In the genomic region with DNA sequence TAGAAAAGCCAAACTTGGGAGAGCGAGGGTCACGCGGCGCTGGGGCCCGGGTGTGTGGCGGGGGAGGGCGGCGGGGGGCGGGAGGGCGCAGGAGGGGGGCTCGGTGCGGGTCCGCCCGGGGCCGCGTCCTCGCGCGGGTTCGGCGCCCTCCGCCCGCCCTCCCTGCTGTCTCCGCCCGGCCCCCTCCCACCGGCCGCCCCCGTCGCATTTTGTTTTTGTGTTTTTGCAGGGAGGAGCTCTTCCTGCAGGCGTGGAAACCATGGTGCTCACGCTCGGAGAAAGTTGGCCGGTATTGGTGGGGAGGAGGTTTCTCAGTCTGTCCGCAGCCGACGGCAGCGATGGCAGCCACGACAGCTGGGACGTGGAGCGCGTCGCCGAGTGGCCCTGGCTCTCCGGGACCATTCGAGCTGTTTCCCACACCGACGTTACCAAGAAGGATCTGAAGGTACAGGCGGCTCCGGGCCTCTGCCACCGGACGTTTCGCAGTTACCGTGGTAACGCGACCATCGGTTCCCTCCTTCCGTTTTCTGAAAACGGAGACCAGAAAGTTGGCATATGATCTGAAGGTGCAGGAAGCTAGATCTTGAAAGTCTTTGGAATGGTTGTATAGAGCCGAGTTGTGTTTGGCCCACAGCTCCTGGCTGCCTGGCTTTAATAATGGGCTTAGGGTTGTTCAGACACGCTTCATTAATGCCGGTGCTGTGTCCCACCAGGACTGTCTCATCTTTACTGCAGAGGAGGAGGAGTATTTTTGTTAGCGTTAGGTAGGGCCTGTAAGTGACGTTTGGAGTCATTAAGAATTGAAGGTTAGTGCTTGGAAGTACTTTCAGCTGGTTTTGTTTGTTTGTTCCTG, we compare ENCODE assay signal across 8 cellular contexts. TPM values are rescaled to one million over a fixed set of nuclear protein-coding genes. Genes with fewer than 3 reads are reported as not detected.
DNase-seq lines count a peak whose midpoint lies in the region; ATAC-seq, FAIRE-seq and TF ChIP-seq lines count a peak whose summit lies in the region.

No MANE protein-coding gene starts in this region.

- peak; percentile 1 for ATAC-seq in HG02798 (IDR thresholded peaks at IDR 0.05; ENCODE audit: poor library complexity, unreplicated experiment)

- H3K36me3 ChIP-seq in endothelial cell of umbilical vein (ENCODE audit: control insufficient read depth in 2 of 2, extremely low read depth in 1 of 2, insufficient read depth in 2 of 2, low read length in 2 of 2) = no peaks in the 10 kb centered on the region

- H3K9ac ChIP-seq in endothelial cell of umbilical vein (replicated peaks; ENCODE audit: extremely low read depth, insufficient read depth, low read length) = peak overlapping the region; percentile 69

- TF ChIP-seq CTCF in GM12865 (IDR thresholded peaks at IDR 0.05; ENCODE audit: insufficient read depth, low read depth, low read length, missing control alignments) (no peak), endothelial cell of umbilical vein (IDR thresholded peaks at IDR 0.05; ENCODE audit: extremely low read depth in 1 of 2, insufficient read depth in 1 of 2, low read depth in 1 of 2, low read length in 2 of 2) (no peak)

- intact Hi-C loops in endothelial cell of umbilical vein (cut with micrococcal nuclease) = loop anchor here (1.0 to 2.0 kb wide), 5 partner anchors 45 to 243 kb away; a partner anchor contains a TSS

- TSS peak; percentile 39 for BruUV-seq in endothelial cell of umbilical vein (replicated peaks; lab: Mats Ljungman, UMichigan)

- H3K9me1 ChIP-seq in endothelial cell of umbilical vein (replicated peaks; ENCODE audit: control insufficient read depth, extremely low read depth, insufficient read depth, low read length) = no peaks in the 10 kb centered on the region

- H3K27me3 ChIP-seq in endothelial cell of umbilical vein (ENCODE audit: control insufficient read depth in 2 of 2, insufficient read depth in 2 of 2, low read length in 2 of 2) = no peaks in the 10 kb centered on the region
- no peaks in the 10 kb centered on the region for H3K27me3 ChIP-seq in mononuclear cell (ENCODE audit: insufficient read depth, low read length)

- H3K4me1 ChIP-seq in endothelial cell of umbilical vein (ENCODE audit: control insufficient read depth, extremely low read depth, insufficient read depth, low read length) = peaks cover 8% of the 10 kb centered on the region
- peaks cover 33% of the 10 kb centered on the region for H3K4me1 ChIP-seq in mononuclear cell (ENCODE audit: insufficient read depth, low read length)

- DNase-seq in GM12865 (ENCODE audit: low read depth) (peak; percentile 76), NOMO-1 (lab: John Stamatoyannopoulos, UW; ENCODE audit: unreplicated experiment in 2 of 2) (peak; percentile 45 to 58), endothelial cell of umbilical vein (ENCODE audit: low read depth, low spot score) (peak; percentile 74), mesenteric fat pad (ENCODE audit: low spot score) (no peak)
- peak; percentile 72 for DNase-seq in activated CD8-positive, alpha-beta memory T cell treated with anti-CD3 and anti-CD28 coated beads, Interleukin-2, amount 50 U/mL, for 48 hours
- peak; percentile 33 to 39 for DNase-seq in stimulated activated CD8-positive, alpha-beta memory T cell treated with anti-CD3 and anti-CD28 coated beads, Interleukin-2, amount 100 ng/mL, for 48 hours (ENCODE audit: low read depth in 2 of 2)

- CTCF ChIA-PET in endothelial cell of umbilical vein (lab: Charles Lee) = interaction anchor here (0.6 to 2.6 kb wide), 7 partner anchors 13 to 312 kb away, joined by 3 to 14 read pairs (median 5); no protein-coding TSS in a partner anchor

- H3K9me3 ChIP-seq in endothelial cell of umbilical vein (replicated peaks; ENCODE audit: control insufficient read depth, insufficient read depth, low read length) = no peaks in the 10 kb centered on the region
- H3K9me3 ChIP-seq in mononuclear cell (ENCODE audit: low read depth, low read length) = peaks cover 29% of the 10 kb centered on the region

- no peaks in the 10 kb centered on the region for H4K20me1 ChIP-seq in endothelial cell of umbilical vein (replicated peaks; ENCODE audit: control insufficient read depth, extremely low read depth, insufficient read depth, low read length)

- H2AFZ ChIP-seq in endothelial cell of umbilical vein (ENCODE audit: low read depth, low read length) = peak overlapping the region; percentile 88

- H3K4me2 ChIP-seq in endothelial cell of umbilical vein (ENCODE audit: insufficient read depth, low read length) = peak overlapping the region; percentile 85

- peak overlapping the region; percentile 99 for H3K27ac ChIP-seq in endothelial cell of umbilical vein (ENCODE audit: insufficient read depth, low read depth, low read length)

- H3K4me3 ChIP-seq in GM12865 (ENCODE audit: low read depth, low read length) = peak overlapping the region; percentile 93
- H3K4me3 ChIP-seq in endothelial cell of umbilical vein (replicated peaks in 1 of 3; ENCODE audit: insufficient read depth in 1 of 3, low read depth in 1 of 3, low read length in 3 of 3) = peak overlapping the region; percentile 58 to 99 (median 86)
- peak overlapping the region; percentile 74 for H3K4me3 ChIP-seq in mononuclear cell (ENCODE audit: low read length)

- POLR2A ChIA-PET in endothelial cell of umbilical vein (lab: Charles Lee) = interaction anchor here (0.6 to 1.8 kb wide), 6 partner anchors 33 to 229 kb away, joined by 3 to 11 read pairs (median 6); no protein-coding TSS in a partner anchor

- FAIRE-seq in endothelial cell of umbilical vein (lab: Jason Lieb, UNC) = no peak

- peaks cover 34% of the 10 kb centered on the region for H3K79me2 ChIP-seq in endothelial cell of umbilical vein (ENCODE audit: control insufficient read depth, insufficient read depth, low read length)

- dilution Hi-C loops in endothelial cell of umbilical vein (cut with MboI; ENCODE audit: extremely low pct_ligation_motif_present, low sequenced_read_pairs) = no loop called here

- peak; percentile 1 for TF ChIP-seq POLR2A in endothelial cell of umbilical vein (IDR thresholded peaks at IDR 0.05; ENCODE audit: low read depth, low read length)

TF ChIP-seq in endothelial cell of umbilical vein, 7 proteins besides CTCF, POLR2A, EP300 and RAD21:
- TF ChIP-seq, protein P1, sequence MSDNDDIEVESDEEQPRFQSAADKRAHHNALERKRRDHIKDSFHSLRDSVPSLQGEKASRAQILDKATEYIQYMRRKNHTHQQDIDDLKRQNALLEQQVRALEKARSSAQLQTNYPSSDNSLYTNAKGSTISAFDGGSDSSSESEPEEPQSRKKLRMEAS (IDR thresholded peaks at IDR 0.05; ENCODE audit: insufficient read depth, insufficient read length) = no peak
- TF ChIP-seq GATA2 (IDR thresholded peaks at IDR 0.05; ENCODE audit: insufficient read depth, insufficient read length, low read depth, low read length) (no peak), JUN (IDR thresholded peaks at IDR 0.05; ENCODE audit: borderline replicate concordance, insufficient read depth, insufficient read length, low read depth) (no peak), FOS (IDR thresholded peaks at IDR 0.05; ENCODE audit: borderline replicate concordance, insufficient read depth, low read length) (no peak), MYC (IDR thresholded peaks at IDR 0.05; ENCODE audit: low read depth, low read length) (no peak), EZH2 (IDR thresholded peaks at IDR 0.05; ENCODE audit: borderline replicate concordance, low read depth, low read length, severe bottlenecking) (no peak), POLR2AphosphoS5 (IDR thresholded peaks at IDR 0.05; ENCODE audit: insufficient read depth, low read depth, low read length) (no peak)

RNA-seq across cellular contexts. Expression of a gene that starts 0.8 kb away (rescaled TPM):
- total RNA-seq in endothelial cell of umbilical vein (29.5 and 35.4 TPM in 2 replicates), mononuclear cell (130 TPM), mesenteric fat pad (22.1 TPM)
- 11.5 and 13.5 TPM in 2 replicates for polyA plus RNA-seq in endothelial cell of umbilical vein
- 12.3 and 13.2 TPM in 2 replicates for polyA plus RNA-seq in endothelial cell of umbilical vein (2011; cell fraction: cytosol; rRNA removed)
- polyA plus RNA-seq in endothelial cell of umbilical vein (2011; cell fraction: nucleus; rRNA removed) = 78.2 and 91.6 TPM in 2 replicates
- 18.9 and 20.3 TPM in 2 replicates for polyA plus RNA-seq in endothelial cell of umbilical vein (2012)
- 40.9 and 53.3 TPM in 2 replicates for polyA minus RNA-seq in endothelial cell of umbilical vein
- 24.0 TPM for polyA minus RNA-seq in endothelial cell of umbilical vein (2011; cell fraction: cytosol; rRNA and poly(A)+ RNA removed)
- polyA minus RNA-seq in endothelial cell of umbilical vein (2011; cell fraction: nucleus; rRNA and poly(A)+ RNA removed) = 117 and 138 TPM in 2 replicates
